ENCODE assay signal across 23 cellular contexts in the genomic region with DNA sequence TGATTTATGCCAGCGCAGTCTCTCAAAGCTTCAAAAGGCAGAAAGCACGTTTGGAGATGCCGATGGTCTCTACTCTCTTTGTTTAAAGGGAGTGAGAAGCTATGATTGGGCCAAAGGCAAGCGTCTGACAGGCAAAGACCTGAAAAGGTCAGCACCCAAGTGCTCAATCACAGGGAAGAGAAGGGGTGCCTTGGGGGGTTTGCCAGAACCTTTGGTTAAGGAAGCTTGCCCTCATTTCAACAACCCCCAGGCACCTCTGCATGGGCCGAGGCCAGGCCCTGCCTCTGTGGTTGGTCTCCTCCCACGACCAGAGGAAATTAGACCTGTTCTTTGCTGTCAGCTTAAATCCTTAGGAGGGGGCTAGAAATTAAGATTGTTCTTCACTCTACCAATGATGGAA.
"Had no signal": no experiment of that assay in that cellular context is flagged by ENCODE, and none has a peak within 500 bp of the region (broad histone marks: within the 10 kb centered on the region; RNA-seq: fewer than 3 reads in every experiment).

No MANE protein-coding gene starts in this region.

- H3K9me3 Mint-ChIP-seq: activated naive CD4-positive, alpha-beta T cell treated with anti-CD3 and anti-CD28 coated beads, Interleukin-2, amount 10 ng/mL, durations not matched to agents 7 days and 5 days; immature natural killer cell; T-helper 2 cell treated with Interferon-gamma antibody and Interleukin-4, amounts not matched to agents 5 μg/mL and 100 μg/mL, for 36 hours had no signal

- H3K9me3 ChIP-seq: left lung, ovary, prostate gland, thyroid gland had no signal

- H3K27me3 Mint-ChIP-seq: activated naive CD4-positive, alpha-beta T cell treated with anti-CD3 and anti-CD28 coated beads, Interleukin-2, amount 10 ng/mL, durations not matched to agents 7 days and 5 days had no signal

- H3K27ac ChIP-seq: cardiac muscle cell, hepatocyte, left lung, ovary, prostate gland, thyroid gland had no signal

- H3K4me3 Mint-ChIP-seq: activated naive CD4-positive, alpha-beta T cell treated with anti-CD3 and anti-CD28 coated beads, Interleukin-2, amount 10 ng/mL, durations not matched to agents 7 days and 5 days; dendritic cell treated with granulocyte-macrophage colony-stimulating factor and Interleukin-4, amounts not matched to agents 40 ng/mL and 50 ng/mL, for 4 days; immature natural killer cell; T-cell; T-helper 2 cell treated with Interferon-gamma antibody and Interleukin-4, amounts not matched to agents 5 μg/mL and 100 μg/mL, for 36 hours; WTC11 had no signal

- H3K27ac Mint-ChIP-seq: activated naive CD4-positive, alpha-beta T cell treated with anti-CD3 and anti-CD28 coated beads, Interleukin-2, amount 10 ng/mL, durations not matched to agents 7 days and 5 days; dendritic cell treated with granulocyte-macrophage colony-stimulating factor and Interleukin-4, amounts not matched to agents 40 ng/mL and 50 ng/mL, for 4 days; immature natural killer cell; T-cell; T-helper 2 cell treated with Interferon-gamma antibody and Interleukin-4, amounts not matched to agents 5 μg/mL and 100 μg/mL, for 36 hours; WTC11 had no signal

- H3K4me1 Mint-ChIP-seq: activated naive CD4-positive, alpha-beta T cell treated with anti-CD3 and anti-CD28 coated beads, Interleukin-2, amount 10 ng/mL, durations not matched to agents 7 days and 5 days; immature natural killer cell; T-cell had no signal

- H3K27me3 ChIP-seq: cardiac muscle cell, hepatocyte, left lung, ovary, thyroid gland had no signal

- H3K79me2 ChIP-seq: hepatocyte had no signal

- DNase-seq: activated CD4-positive, alpha-beta T cell treated with anti-CD3 and anti-CD28 coated beads, Interleukin-2, amount 50 U/mL, for 48 hours; activated effector memory CD4-positive, alpha-beta T cell treated with Interleukin-2 at 50 U/mL for 16 hours; activated naive CD4-positive, alpha-beta T cell treated with anti-CD3 and anti-CD28 coated beads, Interleukin-2, amount 10 ng/mL, durations not matched to agents 7 days and 5 days; activated T-cell treated with anti-CD3 and anti-CD28 coated beads, Interleukin-2, amount 50 U/mL, for 48 hours; amygdala; effector CD8-positive, alpha-beta T cell; foreskin melanocyte; immature natural killer cell; left lung; ovary; stimulated activated CD4-positive, alpha-beta T cell treated with anti-CD3 and anti-CD28 coated beads, Interleukin-12 subunit alpha, Interleukin-12 subunit beta, amount 100 ng/mL, for 4 hours; stimulated activated CD4-positive, alpha-beta T cell treated with anti-CD3 and anti-CD28 coated beads, Interleukin-4, amount 100 ng/mL, for 4 hours; stimulated activated naive CD8-positive, alpha-beta T cell treated with anti-CD3 and anti-CD28 coated beads, Interleukin-15, Interleukin-2, amounts not matched to agents 100 U/mL and 50 U/mL, for 24 hours; substantia nigra; T-cell; thyroid gland had no signal

- H2AFZ ChIP-seq: hepatocyte had no signal

- ATAC-seq: left lung; SK-N-SH treated with all-trans-retinoic acid at 6 μM for 48 hours; stimulated activated naive CD8-positive, alpha-beta T cell treated with anti-CD3 and anti-CD28 coated beads, Interleukin-15, Interleukin-2, amounts not matched to agents 100 U/mL and 50 U/mL, for 24 hours; T-cell; WTC11 had no signal

- H3K36me3 ChIP-seq: cardiac muscle cell, left lung, ovary, prostate gland, thyroid gland had no signal

- H3K4me1 ChIP-seq: prostate gland, thyroid gland had no signal

- H3K4me3 ChIP-seq: cardiac muscle cell, hepatocyte, left lung, ovary, prostate gland, thyroid gland had no signal

- H3K36me3 Mint-ChIP-seq: activated naive CD4-positive, alpha-beta T cell treated with anti-CD3 and anti-CD28 coated beads, Interleukin-2, amount 10 ng/mL, durations not matched to agents 7 days and 5 days; immature natural killer cell; T-cell had no signal
